Comparison of ENCODE assay signal across 8 cellular contexts in the genomic region with DNA sequence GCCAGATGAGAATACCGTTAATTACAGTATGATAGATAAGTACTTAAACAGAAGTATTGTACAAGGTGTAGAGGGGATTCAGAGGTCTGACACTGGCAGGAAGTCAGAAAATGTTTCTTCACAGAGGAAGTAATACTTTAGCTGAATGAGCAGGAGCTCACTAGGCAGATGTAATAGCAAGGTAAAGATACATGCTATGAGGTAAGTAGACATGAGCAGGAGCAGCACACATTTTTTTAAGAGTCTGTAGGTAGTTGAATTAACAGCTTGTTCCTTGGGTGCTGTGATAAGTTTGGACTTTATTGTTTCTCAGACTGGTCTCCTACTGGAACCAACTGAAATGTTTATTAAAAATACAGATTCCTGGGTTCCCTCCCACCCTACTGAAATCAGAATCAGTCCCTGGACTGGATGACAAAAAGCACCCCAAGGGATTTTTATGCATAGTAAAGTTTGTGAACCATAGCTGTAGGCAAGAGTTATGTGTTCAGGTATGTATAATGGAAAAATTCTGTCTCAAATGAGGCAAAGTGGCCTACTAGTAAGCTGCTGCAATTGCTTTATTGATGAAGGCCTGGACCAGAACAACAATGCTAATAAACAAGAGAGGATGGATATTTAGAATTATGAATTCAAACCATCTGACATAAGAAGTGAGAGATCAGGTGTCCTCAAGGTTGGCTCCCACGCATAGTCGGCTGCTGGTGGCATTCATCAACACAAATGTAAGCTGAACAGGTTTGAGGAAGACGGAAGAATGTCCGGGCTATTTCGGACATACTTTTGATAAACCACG. TPM values are rescaled to one million over a fixed set of nuclear protein-coding genes. Genes with fewer than 3 reads are reported as not detected.
A peak's percentile ranks its signal among the peaks of the same experiment; 100 is the strongest.
DNase-seq lines count a peak whose midpoint lies in the region; ATAC-seq, FAIRE-seq and TF ChIP-seq lines count a peak whose summit lies in the region.

No MANE protein-coding gene starts in this region.

- H3K27me3 ChIP-seq in BLaER1 treated with 17β-estradiol and CSF1 and Interleukin-3, amounts not matched to agents 10 nM and 100 nM = no peaks in the 10 kb centered on the region
- no peaks in the 10 kb centered on the region for H3K27me3 ChIP-seq in HUES64 (ENCODE audit: insufficient read depth, low read length)

- H3K36me3 ChIP-seq in BLaER1 treated with 17β-estradiol and CSF1 and Interleukin-3, amounts not matched to agents 10 nM and 100 nM = peaks cover 38 to 69% (median 58%) of the 10 kb centered on the region in 11 experiments
- H3K36me3 ChIP-seq in HUES64 (ENCODE audit: insufficient read depth, low read length) = peaks cover 38% of the 10 kb centered on the region
- H3K36me3 ChIP-seq in kidney (ENCODE audit: control insufficient read depth in 1 of 2, insufficient read depth in 2 of 2, low read length in 2 of 2) = peaks cover 9 to 10% of the 10 kb centered on the region in 2 donors

- peak overlapping the region; percentile 42 to 91 (median 86); a peak in 20 of 22 replicates for H3K27ac ChIP-seq in BLaER1 treated with 17β-estradiol and CSF1 and Interleukin-3, amounts not matched to agents 10 nM and 100 nM
- H3K27ac ChIP-seq in HUES64 (ENCODE audit: low read depth, low read length) (no peak overlapping the region), kidney (ENCODE audit: low read depth in 2 of 2, low read length in 2 of 2) (peak overlapping the region; percentile 72 to 94)

- no peaks in the 10 kb centered on the region for H3K9me3 Mint-ChIP-seq in activated naive CD8-positive, alpha-beta T cell (ENCODE audit: low read depth)
- H3K9me3 Mint-ChIP-seq in stimulated activated naive CD8-positive, alpha-beta T cell treated with anti-CD3 and anti-CD28 coated beads, Interleukin-15, amount 100 ng/mL, for 72 hours = no peaks in the 10 kb centered on the region

- H3K4me2 ChIP-seq in BLaER1 treated with 17β-estradiol and CSF1 and Interleukin-3, amounts not matched to agents 10 nM and 100 nM = peak overlapping the region; percentile 83 to 93 (median 91)

- intact Hi-C loops in kidney (cut with DNase I) = no loop called here

- TF ChIP-seq CTCF in kidney (IDR thresholded peaks at IDR 0.05; ENCODE audit: borderline replicate concordance, extremely low read depth, insufficient read depth) = no peak
- TF ChIP-seq CTCF in D721Med (IDR thresholded peaks at IDR 0.05; ENCODE audit: insufficient read depth, missing control alignments) = no peak

- H3K4me3 Mint-ChIP-seq in activated naive CD8-positive, alpha-beta T cell = peak overlapping the region; percentile 99
- H3K4me3 Mint-ChIP-seq in stimulated activated naive CD8-positive, alpha-beta T cell treated with anti-CD3 and anti-CD28 coated beads, Interleukin-15, amount 100 ng/mL, for 72 hours = peak overlapping the region; percentile 92 to 99

- H3K4me3 ChIP-seq in BLaER1 treated with 17β-estradiol and CSF1 and Interleukin-3, amounts not matched to agents 10 nM and 100 nM = peak overlapping the region; percentile 76 to 93 (median 86)
- H3K4me3 ChIP-seq in HUES64 (ENCODE audit: low read length) = peak overlapping the region; percentile 98
- peak overlapping the region; percentile 85 to 98 for H3K4me3 ChIP-seq in kidney (ENCODE audit: low read length in 2 of 2)

- no peaks in the 10 kb centered on the region for H3K27me3 Mint-ChIP-seq in activated naive CD8-positive, alpha-beta T cell
- H3K27me3 Mint-ChIP-seq in stimulated activated naive CD8-positive, alpha-beta T cell treated with anti-CD3 and anti-CD28 coated beads, Interleukin-15, amount 100 ng/mL, for 72 hours = no peaks in the 10 kb centered on the region

- peak overlapping the region; percentile 79 to 92 (median 89) for H3K9ac ChIP-seq in BLaER1 treated with 17β-estradiol and CSF1 and Interleukin-3, amounts not matched to agents 10 nM and 100 nM
- peak overlapping the region; percentile 72; the same call in 1 of the 2 replicates for H3K9ac ChIP-seq in HUES64 (ENCODE audit: low read depth, low read length)
- H3K9ac ChIP-seq in kidney (ENCODE audit: low read length in 2 of 2) = peak overlapping the region; percentile 72 to 100

- peak overlapping the region; percentile 100 for H3K27ac Mint-ChIP-seq in activated naive CD8-positive, alpha-beta T cell
- peak overlapping the region; percentile 98 to 99 for H3K27ac Mint-ChIP-seq in stimulated activated naive CD8-positive, alpha-beta T cell treated with anti-CD3 and anti-CD28 coated beads, Interleukin-15, amount 100 ng/mL, for 72 hours

- ATAC-seq in stimulated activated naive CD8-positive, alpha-beta T cell treated with anti-CD3 and anti-CD28 coated beads, Interleukin-15, amount 100 ng/mL, for 72 hours = no peak
- no peak for ATAC-seq in HG03432 (IDR thresholded peaks at IDR 0.05; ENCODE audit: unreplicated experiment)

- no peaks in the 10 kb centered on the region for H4K20me1 ChIP-seq in BLaER1 treated with 17β-estradiol and CSF1 and Interleukin-3, amounts not matched to agents 10 nM and 100 nM

- peaks cover 32 to 61% (median 53%) of the 10 kb centered on the region in 10 experiments for H3K4me1 ChIP-seq in BLaER1 treated with 17β-estradiol and CSF1 and Interleukin-3, amounts not matched to agents 10 nM and 100 nM
- H3K4me1 ChIP-seq in HUES64 (ENCODE audit: insufficient read depth, low read length) = peaks cover 5% of the 10 kb centered on the region; the same call in 1 of the 2 replicates
- H3K4me1 ChIP-seq in kidney (ENCODE audit: control insufficient read depth in 1 of 2, insufficient read depth in 1 of 2, low read depth in 1 of 2, low read length in 2 of 2) = peaks cover 0 to 13% of the 10 kb centered on the region in 2 donors

- no peak for DNase-seq in kidney
- DNase-seq in stimulated activated naive CD8-positive, alpha-beta T cell treated with anti-CD3 and anti-CD28 coated beads, Interleukin-15, amount 100 ng/mL, for 72 hours = peak; percentile 6 to 14
- no peak for DNase-seq in D721Med (ENCODE audit: insufficient read length, low spot score)
- DNase-seq in NCI-H1436 (lab: John Stamatoyannopoulos, UW) = no peak

- H3K36me3 Mint-ChIP-seq in activated naive CD8-positive, alpha-beta T cell = peaks cover 16% of the 10 kb centered on the region

- FAIRE-seq in kidney (lab: Jason Lieb, UNC) (no peak), D721Med (lab: Jason Lieb, UNC) (no peak)

- no peaks in the 10 kb centered on the region for H3K9me3 ChIP-seq in BLaER1 treated with 17β-estradiol and CSF1 and Interleukin-3, amounts not matched to agents 10 nM and 100 nM (replicated peaks in 1 of 11)
- H3K9me3 ChIP-seq in HUES64 (ENCODE audit: insufficient read depth, low read depth, low read length) (no peaks in the 10 kb centered on the region), kidney (ENCODE audit: control insufficient read depth in 1 of 2, low read length in 2 of 2) (no peaks in the 10 kb centered on the region)

- peaks cover 62% of the 10 kb centered on the region for H3K4me1 Mint-ChIP-seq in activated naive CD8-positive, alpha-beta T cell (ENCODE audit: low read depth)
- peaks cover 76% of the 10 kb centered on the region for H3K4me1 Mint-ChIP-seq in stimulated activated naive CD8-positive, alpha-beta T cell treated with anti-CD3 and anti-CD28 coated beads, Interleukin-15, amount 100 ng/mL, for 72 hours

- 72% methylated on average over 7 of the region's 7 CpGs for WGBS in HUES64

RNA-seq across cellular contexts. Expression of gene AP4B1, which starts 0.9 kb away (rescaled TPM):
- polyA plus RNA-seq in HUES64 (2013, experiment 1 of 2) = 8.7 TPM
- 9.1 TPM for polyA plus RNA-seq in HUES64 (2013, experiment 2 of 2)
- total RNA-seq in kidney = 21.7 TPM
- polyA plus RNA-seq in kidney (ENCODE audit: insufficient read depth, low read depth, low replicate concordance) = 8.7 TPM

RNA-seq across cellular contexts. Expression of gene DCLRE1B, which starts 1.4 kb away (rescaled TPM):
- polyA plus RNA-seq in HUES64 (2013, experiment 1 of 2) = 9.4 TPM
- polyA plus RNA-seq in HUES64 (2013, experiment 2 of 2) = 10.0 TPM
- 6.1 TPM for total RNA-seq in kidney
- 1.4 TPM for polyA plus RNA-seq in kidney (ENCODE audit: insufficient read depth, low read depth, low replicate concordance)

RNA-seq across cellular contexts. Expression of gene BCL2L15, which starts 16.3 kb away (rescaled TPM):
- polyA plus RNA-seq in HUES64 (2013, experiment 1 of 2) = not detected
- not detected for polyA plus RNA-seq in HUES64 (2013, experiment 2 of 2)
- 34.3 TPM for total RNA-seq in kidney
- polyA plus RNA-seq in kidney (ENCODE audit: insufficient read depth, low read depth, low replicate concordance) = 2.2 TPM

RNA-seq across cellular contexts. Expression of gene HIPK1, which starts 25.4 kb away (rescaled TPM):
- polyA plus RNA-seq in HUES64 (2013, experiment 1 of 2) = 22.4 TPM
- 23.1 TPM for polyA plus RNA-seq in HUES64 (2013, experiment 2 of 2)
- 65.0 TPM for total RNA-seq in kidney
- polyA plus RNA-seq in kidney (ENCODE audit: insufficient read depth, low read depth, low replicate concordance) = 8.4 TPM

RNA-seq across cellular contexts. Expression of gene PTPN22, which starts 32.2 kb away (rescaled TPM):
- polyA plus RNA-seq in HUES64 (2013, experiment 1 of 2) = not detected
- not detected for polyA plus RNA-seq in HUES64 (2013, experiment 2 of 2)
- total RNA-seq in kidney = 6.6 TPM
- polyA plus RNA-seq in kidney (ENCODE audit: insufficient read depth, low read depth, low replicate concordance) = 0.32 TPM

Comparison
In these comparisons a context has a peak if more than half of its experiments do, and no peak if none do; other contexts are left out.
1. DNase-seq: peak in stimulated activated naive CD8-positive, alpha-beta T cell treated with anti-CD3 and anti-CD28 coated beads, Interleukin-15, amount 100 ng/mL, for 72 hours (2 of 2); none in kidney (single experiment), D721Med (single experiment) and NCI-H1436 (single experiment).
2. Peak in every context shown above with its lines, with median percentiles within 50 percentile points of each other: H3K4me3 ChIP-seq and H3K9ac ChIP-seq.